Comparison of ENCODE assay signal across 1 cellular context in the genomic region with DNA sequence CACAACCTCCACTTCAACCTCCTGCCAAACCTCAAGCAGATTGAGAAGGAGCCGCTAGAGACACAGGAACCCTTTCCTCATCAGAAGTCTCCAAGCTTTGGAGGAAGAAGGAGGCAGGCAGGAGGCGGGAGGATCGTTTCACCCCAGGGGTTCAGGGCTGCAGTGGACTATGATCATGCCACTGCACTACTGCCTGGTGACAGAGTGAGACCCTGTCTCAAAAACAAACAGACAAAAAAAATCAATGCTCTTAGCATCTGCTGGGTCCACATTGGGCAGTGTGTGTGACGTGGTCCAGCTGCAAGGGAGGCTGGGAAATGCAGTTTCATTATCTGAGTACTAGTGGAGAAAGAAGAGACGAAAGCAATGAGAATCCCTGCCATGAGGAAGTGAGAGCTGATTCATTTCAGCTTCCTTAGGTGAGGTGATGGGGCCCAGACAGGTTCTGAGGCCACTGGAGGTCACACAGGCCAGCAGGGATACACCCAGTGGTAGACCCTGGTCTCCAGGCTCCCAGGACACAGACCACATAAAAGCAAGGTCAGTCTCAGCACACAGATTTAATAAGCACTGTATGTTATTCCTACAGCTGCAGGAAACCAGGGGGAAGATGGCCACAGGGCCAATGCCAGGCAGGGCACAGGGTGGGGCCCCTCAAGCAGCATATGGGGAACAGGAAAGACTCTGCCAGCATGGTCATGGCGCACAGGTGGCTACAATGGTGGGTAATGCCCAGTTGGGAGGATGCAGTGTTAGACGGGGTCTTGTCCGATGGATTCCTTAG.
TF ChIP-seq lines count a peak whose summit lies in the region.

No MANE protein-coding gene starts in this region.

TF ChIP-seq in HepG2, 621 proteins besides CTCF, POLR2A, EP300 and RAD21 (continued from another document and continues in another):
- TF ChIP-seq, protein P1, sequence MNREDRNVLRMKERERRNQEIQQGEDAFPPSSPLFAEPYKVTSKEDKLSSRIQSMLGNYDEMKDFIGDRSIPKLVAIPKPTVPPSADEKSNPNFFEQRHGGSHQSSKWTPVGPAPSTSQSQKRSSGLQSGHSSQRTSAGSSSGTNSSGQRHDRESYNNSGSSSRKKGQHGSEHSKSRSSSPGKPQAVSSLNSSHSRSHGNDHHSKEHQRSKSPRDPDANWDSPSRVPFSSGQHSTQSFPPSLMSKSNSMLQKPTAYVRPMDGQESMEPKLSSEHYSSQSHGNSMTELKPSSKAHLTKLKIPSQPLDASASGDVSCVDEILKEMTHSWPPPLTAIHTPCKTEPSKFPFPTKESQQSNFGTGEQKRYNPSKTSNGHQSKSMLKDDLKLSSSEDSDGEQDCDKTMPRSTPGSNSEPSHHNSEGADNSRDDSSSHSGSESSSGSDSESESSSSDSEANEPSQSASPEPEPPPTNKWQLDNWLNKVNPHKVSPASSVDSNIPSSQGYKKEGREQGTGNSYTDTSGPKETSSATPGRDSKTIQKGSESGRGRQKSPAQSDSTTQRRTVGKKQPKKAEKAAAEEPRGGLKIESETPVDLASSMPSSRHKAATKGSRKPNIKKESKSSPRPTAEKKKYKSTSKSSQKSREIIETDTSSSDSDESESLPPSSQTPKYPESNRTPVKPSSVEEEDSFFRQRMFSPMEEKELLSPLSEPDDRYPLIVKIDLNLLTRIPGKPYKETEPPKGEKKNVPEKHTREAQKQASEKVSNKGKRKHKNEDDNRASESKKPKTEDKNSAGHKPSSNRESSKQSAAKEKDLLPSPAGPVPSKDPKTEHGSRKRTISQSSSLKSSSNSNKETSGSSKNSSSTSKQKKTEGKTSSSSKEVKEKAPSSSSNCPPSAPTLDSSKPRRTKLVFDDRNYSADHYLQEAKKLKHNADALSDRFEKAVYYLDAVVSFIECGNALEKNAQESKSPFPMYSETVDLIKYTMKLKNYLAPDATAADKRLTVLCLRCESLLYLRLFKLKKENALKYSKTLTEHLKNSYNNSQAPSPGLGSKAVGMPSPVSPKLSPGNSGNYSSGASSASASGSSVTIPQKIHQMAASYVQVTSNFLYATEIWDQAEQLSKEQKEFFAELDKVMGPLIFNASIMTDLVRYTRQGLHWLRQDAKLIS (CRISPR knock-in tag; IDR thresholded peaks at IDR 0.05) = no peak
- TF ChIP-seq, protein P2, sequence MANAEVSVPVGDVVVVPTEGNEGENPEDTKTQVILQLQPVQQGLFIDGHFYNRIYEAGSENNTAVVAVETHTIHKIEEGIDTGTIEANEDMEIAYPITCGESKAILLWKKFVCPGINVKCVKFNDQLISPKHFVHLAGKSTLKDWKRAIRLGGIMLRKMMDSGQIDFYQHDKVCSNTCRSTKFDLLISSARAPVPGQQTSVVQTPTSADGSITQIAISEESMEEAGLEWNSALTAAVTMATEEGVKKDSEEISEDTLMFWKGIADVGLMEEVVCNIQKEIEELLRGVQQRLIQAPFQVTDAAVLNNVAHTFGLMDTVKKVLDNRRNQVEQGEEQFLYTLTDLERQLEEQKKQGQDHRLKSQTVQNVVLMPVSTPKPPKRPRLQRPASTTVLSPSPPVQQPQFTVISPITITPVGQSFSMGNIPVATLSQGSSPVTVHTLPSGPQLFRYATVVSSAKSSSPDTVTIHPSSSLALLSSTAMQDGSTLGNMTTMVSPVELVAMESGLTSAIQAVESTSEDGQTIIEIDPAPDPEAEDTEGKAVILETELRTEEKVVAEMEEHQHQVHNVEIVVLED (CRISPR knock-in tag; IDR thresholded peaks at IDR 0.05; ENCODE audit: borderline replicate concordance) = peak; percentile 62; the same call in 1 of the 2 replicates
- TF ChIP-seq ETV6 (CRISPR knock-in tag; conservative IDR thresholded peaks at IDR 0.05) (no peak), FOXA1 (IDR thresholded peaks at IDR 0.05) (no peak), FOXA1 (CRISPR knock-in tag; IDR thresholded peaks at IDR 0.05) (peak; percentile 67), ZNF615 (CRISPR knock-in tag; IDR thresholded peaks at IDR 0.05; ENCODE audit: borderline replicate concordance) (no peak), ZNF703 (CRISPR knock-in tag; IDR thresholded peaks at IDR 0.05; ENCODE audit: borderline replicate concordance) (no peak), SRSF9 (IDR thresholded peaks at IDR 0.05; ENCODE audit: borderline replicate concordance, insufficient read depth, low read depth, low read length, poor library complexity, severe bottlenecking) (no peak), ZKSCAN8 (CRISPR knock-in tag; IDR thresholded peaks at IDR 0.05; ENCODE audit: borderline replicate concordance) (no peak), KAT2B (IDR thresholded peaks at IDR 0.05; ENCODE audit: borderline replicate concordance, low read depth, low read length) (peak; percentile 48; the same call in 1 of the 2 replicates), KDM2A (CRISPR knock-in tag; IDR thresholded peaks at IDR 0.05; ENCODE audit: borderline replicate concordance, low read depth) (no peak), SP140L (CRISPR knock-in tag; IDR thresholded peaks at IDR 0.05; ENCODE audit: borderline replicate concordance) (no peak), ZNF678 (CRISPR knock-in tag; IDR thresholded peaks at IDR 0.05) (no peak), SIX1 (CRISPR knock-in tag; IDR thresholded peaks at IDR 0.05; ENCODE audit: borderline replicate concordance) (no peak), ZNF180 (CRISPR knock-in tag; IDR thresholded peaks at IDR 0.05; ENCODE audit: borderline replicate concordance, low read depth) (no peak), MXD4 (CRISPR knock-in tag; IDR thresholded peaks at IDR 0.05) (no peak), ZNF335 (CRISPR knock-in tag; IDR thresholded peaks at IDR 0.05) (no peak), ZNF34 (CRISPR knock-in tag; IDR thresholded peaks at IDR 0.05; ENCODE audit: borderline replicate concordance) (peak; percentile 79; the same call in 1 of the 2 replicates), STAT5B (CRISPR knock-in tag; IDR thresholded peaks at IDR 0.05) (0 out of 2 replicates have a peak, but pooled peaks have one; percentile 32), ZNF446 (CRISPR knock-in tag; IDR thresholded peaks at IDR 0.05) (no peak), ATAD3A (CRISPR knock-in tag; IDR thresholded peaks at IDR 0.05) (no peak), ZNF788 (CRISPR knock-in tag; IDR thresholded peaks at IDR 0.05; ENCODE audit: borderline replicate concordance) (no peak), ZNF331 (CRISPR knock-in tag; IDR thresholded peaks at IDR 0.05) (peak; percentile 47; the same call in 1 of the 2 replicates), TGIF2 (CRISPR knock-in tag; IDR thresholded peaks at IDR 0.05) (no peak), CCAR2 (optimal IDR thresholded peaks at IDR 0.05; ENCODE audit: low read depth, low read length) (no peak), ZNF766 (CRISPR knock-in tag; IDR thresholded peaks at IDR 0.05; ENCODE audit: borderline replicate concordance) (peak; percentile 64; the same call in 1 of the 2 replicates), ZNF749 (CRISPR knock-in tag; IDR thresholded peaks at IDR 0.05; ENCODE audit: borderline replicate concordance) (no peak), ZFY (CRISPR knock-in tag; IDR thresholded peaks at IDR 0.05) (peak; percentile 62; the same call in 1 of the 2 replicates), TP53 (CRISPR knock-in tag; conservative IDR thresholded peaks at IDR 0.05) (no peak; the same call in 1 of the 2 replicates), STAG1 (CRISPR knock-in tag; IDR thresholded peaks at IDR 0.05) (no peak), GABPB1 (CRISPR knock-in tag; IDR thresholded peaks at IDR 0.05) (peak; percentile 41; the same call in 1 of the 2 replicates), PPARG (CRISPR knock-in tag; conservative IDR thresholded peaks at IDR 0.05) (no peak; the same call in 1 of the 2 replicates), AGO1 (IDR thresholded peaks at IDR 0.05; ENCODE audit: low read depth, low read length, poor library complexity, severe bottlenecking) (no peak), RFX1 (IDR thresholded peaks at IDR 0.05) (no peak)
- TF ChIP-seq, protein P3, sequence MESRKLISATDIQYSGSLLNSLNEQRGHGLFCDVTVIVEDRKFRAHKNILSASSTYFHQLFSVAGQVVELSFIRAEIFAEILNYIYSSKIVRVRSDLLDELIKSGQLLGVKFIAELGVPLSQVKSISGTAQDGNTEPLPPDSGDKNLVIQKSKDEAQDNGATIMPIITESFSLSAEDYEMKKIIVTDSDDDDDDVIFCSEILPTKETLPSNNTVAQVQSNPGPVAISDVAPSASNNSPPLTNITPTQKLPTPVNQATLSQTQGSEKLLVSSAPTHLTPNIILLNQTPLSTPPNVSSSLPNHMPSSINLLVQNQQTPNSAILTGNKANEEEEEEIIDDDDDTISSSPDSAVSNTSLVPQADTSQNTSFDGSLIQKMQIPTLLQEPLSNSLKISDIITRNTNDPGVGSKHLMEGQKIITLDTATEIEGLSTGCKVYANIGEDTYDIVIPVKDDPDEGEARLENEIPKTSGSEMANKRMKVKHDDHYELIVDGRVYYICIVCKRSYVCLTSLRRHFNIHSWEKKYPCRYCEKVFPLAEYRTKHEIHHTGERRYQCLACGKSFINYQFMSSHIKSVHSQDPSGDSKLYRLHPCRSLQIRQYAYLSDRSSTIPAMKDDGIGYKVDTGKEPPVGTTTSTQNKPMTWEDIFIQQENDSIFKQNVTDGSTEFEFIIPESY (CRISPR knock-in tag; IDR thresholded peaks at IDR 0.05) = 0 out of 2 replicates have a peak, but pooled peaks have one; percentile 12
- TF ChIP-seq, protein P4, sequence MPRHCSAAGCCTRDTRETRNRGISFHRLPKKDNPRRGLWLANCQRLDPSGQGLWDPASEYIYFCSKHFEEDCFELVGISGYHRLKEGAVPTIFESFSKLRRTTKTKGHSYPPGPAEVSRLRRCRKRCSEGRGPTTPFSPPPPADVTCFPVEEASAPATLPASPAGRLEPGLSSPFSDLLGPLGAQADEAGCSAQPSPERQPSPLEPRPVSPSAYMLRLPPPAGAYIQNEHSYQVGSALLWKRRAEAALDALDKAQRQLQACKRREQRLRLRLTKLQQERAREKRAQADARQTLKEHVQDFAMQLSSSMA (CRISPR knock-in tag; IDR thresholded peaks at IDR 0.05) = no peak; the same call in 1 of the 2 replicates
- TF ChIP-seq, protein P5, sequence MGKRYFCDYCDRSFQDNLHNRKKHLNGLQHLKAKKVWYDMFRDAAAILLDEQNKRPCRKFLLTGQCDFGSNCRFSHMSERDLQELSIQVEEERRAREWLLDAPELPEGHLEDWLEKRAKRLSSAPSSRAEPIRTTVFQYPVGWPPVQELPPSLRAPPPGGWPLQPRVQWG (CRISPR knock-in tag; IDR thresholded peaks at IDR 0.05; ENCODE audit: borderline replicate concordance, low read depth) = no peak
- TF ChIP-seq, protein P6, sequence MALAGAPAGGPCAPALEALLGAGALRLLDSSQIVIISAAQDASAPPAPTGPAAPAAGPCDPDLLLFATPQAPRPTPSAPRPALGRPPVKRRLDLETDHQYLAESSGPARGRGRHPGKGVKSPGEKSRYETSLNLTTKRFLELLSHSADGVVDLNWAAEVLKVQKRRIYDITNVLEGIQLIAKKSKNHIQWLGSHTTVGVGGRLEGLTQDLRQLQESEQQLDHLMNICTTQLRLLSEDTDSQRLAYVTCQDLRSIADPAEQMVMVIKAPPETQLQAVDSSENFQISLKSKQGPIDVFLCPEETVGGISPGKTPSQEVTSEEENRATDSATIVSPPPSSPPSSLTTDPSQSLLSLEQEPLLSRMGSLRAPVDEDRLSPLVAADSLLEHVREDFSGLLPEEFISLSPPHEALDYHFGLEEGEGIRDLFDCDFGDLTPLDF (CRISPR knock-in tag; IDR thresholded peaks at IDR 0.05) = no peak
- TF ChIP-seq, protein P7, sequence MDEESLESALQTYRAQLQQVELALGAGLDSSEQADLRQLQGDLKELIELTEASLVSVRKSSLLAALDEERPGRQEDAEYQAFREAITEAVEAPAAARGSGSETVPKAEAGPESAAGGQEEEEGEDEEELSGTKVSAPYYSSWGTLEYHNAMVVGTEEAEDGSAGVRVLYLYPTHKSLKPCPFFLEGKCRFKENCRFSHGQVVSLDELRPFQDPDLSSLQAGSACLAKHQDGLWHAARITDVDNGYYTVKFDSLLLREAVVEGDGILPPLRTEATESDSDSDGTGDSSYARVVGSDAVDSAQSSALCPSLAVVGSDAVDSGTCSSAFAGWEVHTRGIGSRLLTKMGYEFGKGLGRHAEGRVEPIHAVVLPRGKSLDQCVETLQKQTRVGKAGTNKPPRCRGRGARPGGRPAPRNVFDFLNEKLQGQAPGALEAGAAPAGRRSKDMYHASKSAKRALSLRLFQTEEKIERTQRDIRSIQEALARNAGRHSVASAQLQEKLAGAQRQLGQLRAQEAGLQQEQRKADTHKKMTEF (CRISPR knock-in tag; IDR thresholded peaks at IDR 0.05) = peak; percentile 51; the same call in 1 of the 2 replicates
- TF ChIP-seq, protein P8, sequence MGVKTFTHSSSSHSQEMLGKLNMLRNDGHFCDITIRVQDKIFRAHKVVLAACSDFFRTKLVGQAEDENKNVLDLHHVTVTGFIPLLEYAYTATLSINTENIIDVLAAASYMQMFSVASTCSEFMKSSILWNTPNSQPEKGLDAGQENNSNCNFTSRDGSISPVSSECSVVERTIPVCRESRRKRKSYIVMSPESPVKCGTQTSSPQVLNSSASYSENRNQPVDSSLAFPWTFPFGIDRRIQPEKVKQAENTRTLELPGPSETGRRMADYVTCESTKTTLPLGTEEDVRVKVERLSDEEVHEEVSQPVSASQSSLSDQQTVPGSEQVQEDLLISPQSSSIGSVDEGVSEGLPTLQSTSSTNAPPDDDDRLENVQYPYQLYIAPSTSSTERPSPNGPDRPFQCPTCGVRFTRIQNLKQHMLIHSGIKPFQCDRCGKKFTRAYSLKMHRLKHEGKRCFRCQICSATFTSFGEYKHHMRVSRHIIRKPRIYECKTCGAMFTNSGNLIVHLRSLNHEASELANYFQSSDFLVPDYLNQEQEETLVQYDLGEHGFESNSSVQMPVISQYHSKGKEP (CRISPR knock-in tag; IDR thresholded peaks at IDR 0.05) = no peak
- TF ChIP-seq, protein P9, sequence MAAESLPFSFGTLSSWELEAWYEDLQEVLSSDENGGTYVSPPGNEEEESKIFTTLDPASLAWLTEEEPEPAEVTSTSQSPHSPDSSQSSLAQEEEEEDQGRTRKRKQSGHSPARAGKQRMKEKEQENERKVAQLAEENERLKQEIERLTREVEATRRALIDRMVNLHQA (CRISPR knock-in tag; IDR thresholded peaks at IDR 0.05) = no peak
- TF ChIP-seq, protein P10, sequence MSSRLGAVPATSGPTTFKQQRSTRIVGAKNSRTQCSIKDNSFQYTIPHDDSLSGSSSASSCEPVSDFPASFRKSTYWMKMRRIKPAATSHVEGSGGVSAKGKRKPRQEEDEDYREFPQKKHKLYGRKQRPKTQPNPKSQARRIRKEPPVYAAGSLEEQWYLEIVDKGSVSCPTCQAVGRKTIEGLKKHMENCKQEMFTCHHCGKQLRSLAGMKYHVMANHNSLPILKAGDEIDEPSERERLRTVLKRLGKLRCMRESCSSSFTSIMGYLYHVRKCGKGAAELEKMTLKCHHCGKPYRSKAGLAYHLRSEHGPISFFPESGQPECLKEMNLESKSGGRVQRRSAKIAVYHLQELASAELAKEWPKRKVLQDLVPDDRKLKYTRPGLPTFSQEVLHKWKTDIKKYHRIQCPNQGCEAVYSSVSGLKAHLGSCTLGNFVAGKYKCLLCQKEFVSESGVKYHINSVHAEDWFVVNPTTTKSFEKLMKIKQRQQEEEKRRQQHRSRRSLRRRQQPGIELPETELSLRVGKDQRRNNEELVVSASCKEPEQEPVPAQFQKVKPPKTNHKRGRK (CRISPR knock-in tag; IDR thresholded peaks at IDR 0.05) = no peak
